In genomic region chr15:74541494-74542191, GRCh38 we compare ENCODE assay signal across 8 cellular contexts. TPM values are rescaled to one million over a fixed set of nuclear protein-coding genes. Genes with fewer than 3 reads are reported as not detected.
DNase-seq lines count a peak whose midpoint lies in the region; FAIRE-seq and TF ChIP-seq lines count a peak whose summit lies in the region.

No MANE protein-coding gene starts in this region.

- H3K4me3 ChIP-seq in HFF-Myc (replicated peaks; ENCODE audit: low read depth, low read length) (peak overlapping the region; percentile 66), stomach (peak overlapping the region; percentile 79 to 97 (median 88))

- peak overlapping the region; percentile 98 for H3K4me3 Mint-ChIP-seq in endothelial cell (ENCODE audit: unreplicated experiment)
- peak overlapping the region; percentile 91 for H3K4me3 Mint-ChIP-seq in nephron

- H3K27ac Mint-ChIP-seq in endothelial cell (ENCODE audit: unreplicated experiment) (peak overlapping the region; percentile 74), nephron (peak overlapping the region in 2 of 3 experiments; percentile 73 to 84)

- peaks cover 8% of the 10 kb centered on the region for H3K27me3 Mint-ChIP-seq in endothelial cell (ENCODE audit: unreplicated experiment)
- peaks cover 16% of the 10 kb centered on the region for H3K27me3 Mint-ChIP-seq in nephron (ENCODE audit: low read depth)

- peak overlapping the region; percentile 79 to 92 (median 86) for H3K27ac ChIP-seq in stomach

- no peak for TF ChIP-seq CTCF in HFF-Myc (IDR thresholded peaks at IDR 0.05; ENCODE audit: low read depth, low read length, missing control alignments)
- TF ChIP-seq CTCF in endothelial cell (IDR thresholded peaks at IDR 0.05; ENCODE audit: unreplicated experiment) = no peak
- TF ChIP-seq CTCF in nephron (IDR thresholded peaks at IDR 0.05; ENCODE audit: unreplicated experiment in 3 of 3) = no peak
- TF ChIP-seq CTCF in stomach (IDR thresholded peaks at IDR 0.05) = no peak

- intact Hi-C loops in stomach (cut with DNase I; ENCODE audit: low total_unique reads) = loop anchor here (10.0 kb wide), 1 partner anchor 63 kb away; no protein-coding TSS in a partner anchor

- peaks cover 40% of the 10 kb centered on the region for H3K4me1 Mint-ChIP-seq in endothelial cell (ENCODE audit: unreplicated experiment)
- peaks cover 54% of the 10 kb centered on the region for H3K4me1 Mint-ChIP-seq in nephron

- H3K9me3 Mint-ChIP-seq in endothelial cell (ENCODE audit: unreplicated experiment) (no peaks in the 10 kb centered on the region), nephron (no peaks in the 10 kb centered on the region)

- H3K27me3 ChIP-seq in stomach = no peaks in the 10 kb centered on the region

- WGBS in stomach, 5 donors = 2 to 3% (median 2%) methylated on average over 21 of the region's 21 CpGs

- H3K36me3 Mint-ChIP-seq in endothelial cell (ENCODE audit: low read depth, unreplicated experiment) (peaks cover 8% of the 10 kb centered on the region), nephron (ENCODE audit: low read depth) (peaks cover 15% of the 10 kb centered on the region)

- TF ChIP-seq POLR2A in GM12891 (IDR thresholded peaks at IDR 0.05; ENCODE audit: low read depth, low read length) (peak; percentile 75), stomach (IDR thresholded peaks at IDR 0.05) (no peak)

- peaks cover 24 to 58% (median 50%) of the 10 kb centered on the region in 4 donors for H3K4me1 ChIP-seq in stomach

- peak; percentile 79 for FAIRE-seq in GM12891 (lab: Jason Lieb, UNC)

- no peak for TF ChIP-seq EP300 in stomach (IDR thresholded peaks at IDR 0.05)

- DNase-seq in GM12891 (ENCODE audit: insufficient read length, low spot score) = peak; percentile 64
- DNase-seq in HFF-Myc (ENCODE audit: extremely low read depth, low read depth) = no peak
- DNase-seq in NCI-H69 (lab: John Stamatoyannopoulos, UW) = peak; percentile 58
- peak; percentile 33 to 38 for DNase-seq in activated CD8-positive, alpha-beta memory T cell treated with anti-CD3 and anti-CD28 coated beads for 1 hour (ENCODE audit: extremely low read depth in 1 of 2, low read depth in 1 of 2)
- peak; percentile 11 for DNase-seq in endothelial cell (ENCODE audit: low spot score)
- peak; percentile 30 for DNase-seq in stomach
- no peak for DNase-seq in NCI-H510A (lab: John Stamatoyannopoulos, UW)

- H3K9me3 ChIP-seq in stomach = no peaks in the 10 kb centered on the region

- H3K36me3 ChIP-seq in stomach = peaks cover 0 to 11% (median 8%) of the 10 kb centered on the region in 4 donors

TF ChIP-seq in GM12891, 5 proteins besides CTCF, POLR2A, EP300 and RAD21:
- no peak for TF ChIP-seq SPI1 (IDR thresholded peaks at IDR 0.05; ENCODE audit: low read depth, low read length)
- TF ChIP-seq POLR2AphosphoS5 (IDR thresholded peaks at IDR 0.05; ENCODE audit: low read depth, low read length) = peak; percentile 72
- peak; percentile 84 for TF ChIP-seq TAF1 (IDR thresholded peaks at IDR 0.05; ENCODE audit: low read depth, low read length)
- TF ChIP-seq POU2F2 (IDR thresholded peaks at IDR 0.05; ENCODE audit: low read depth, low read length) = peak; percentile 85; the same call in 1 of the 2 replicates
- no peak for TF ChIP-seq PAX5 (IDR thresholded peaks at IDR 0.05; ENCODE audit: insufficient read depth, low read length, severe bottlenecking)

RNA-seq across cellular contexts. Expression of gene ARID3B, which starts 0.6 kb away (rescaled TPM):
- polyA plus RNA-seq in GM12891 (2012; ENCODE audit: low read depth, missing spikeins) = 21.2 TPM
- 70.0 TPM for total RNA-seq in endothelial cell (ENCODE audit: unreplicated experiment)
- total RNA-seq in stomach = 10 to 100 TPM in 1 of 5 donors, 1 to 10 TPM in 4; 2.9 to 25.2 (median 6.2) TPM
- polyA plus RNA-seq in stomach = 1 to 10 TPM; 2.2 to 4.6 (median 3.8) TPM

Comparison
In these comparisons a context has a peak if more than half of its experiments do, and no peak if none do; other contexts are left out.
1. DNase-seq: peak in GM12891 (single experiment), NCI-H69 (single experiment), activated CD8-positive, alpha-beta memory T cell treated with anti-CD3 and anti-CD28 coated beads for 1 hour (2 of 2), endothelial cell (single experiment) and stomach (single experiment); none in HFF-Myc (single experiment) and NCI-H510A (single experiment).